Comparison of ENCODE assay signal across 1 cellular context in the genomic region with DNA sequence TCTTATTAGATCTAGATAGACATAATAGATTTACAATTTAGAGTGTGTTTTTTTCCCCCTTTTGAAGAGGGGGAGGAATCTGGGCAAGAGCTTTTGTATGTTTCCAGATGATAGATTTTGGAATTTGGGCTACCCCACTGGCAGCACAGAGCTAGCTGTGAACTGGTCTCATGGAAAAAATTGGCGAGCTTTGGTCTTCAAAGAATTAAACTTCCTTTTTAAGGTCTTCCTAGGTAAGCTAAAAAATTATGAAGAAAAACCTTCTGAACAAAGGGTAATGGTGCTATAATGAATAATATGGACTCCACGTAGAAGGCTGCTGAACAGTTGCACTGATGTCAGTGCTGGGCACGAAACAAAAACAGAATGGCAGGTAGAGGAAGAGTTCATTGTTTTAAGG.
TF ChIP-seq lines count a peak whose summit lies in the region.

No MANE protein-coding gene starts in this region.

TF ChIP-seq in WTC11, 78 proteins besides CTCF, POLR2A, EP300 and RAD21 (continued from another document):
- TF ChIP-seq, protein P1, sequence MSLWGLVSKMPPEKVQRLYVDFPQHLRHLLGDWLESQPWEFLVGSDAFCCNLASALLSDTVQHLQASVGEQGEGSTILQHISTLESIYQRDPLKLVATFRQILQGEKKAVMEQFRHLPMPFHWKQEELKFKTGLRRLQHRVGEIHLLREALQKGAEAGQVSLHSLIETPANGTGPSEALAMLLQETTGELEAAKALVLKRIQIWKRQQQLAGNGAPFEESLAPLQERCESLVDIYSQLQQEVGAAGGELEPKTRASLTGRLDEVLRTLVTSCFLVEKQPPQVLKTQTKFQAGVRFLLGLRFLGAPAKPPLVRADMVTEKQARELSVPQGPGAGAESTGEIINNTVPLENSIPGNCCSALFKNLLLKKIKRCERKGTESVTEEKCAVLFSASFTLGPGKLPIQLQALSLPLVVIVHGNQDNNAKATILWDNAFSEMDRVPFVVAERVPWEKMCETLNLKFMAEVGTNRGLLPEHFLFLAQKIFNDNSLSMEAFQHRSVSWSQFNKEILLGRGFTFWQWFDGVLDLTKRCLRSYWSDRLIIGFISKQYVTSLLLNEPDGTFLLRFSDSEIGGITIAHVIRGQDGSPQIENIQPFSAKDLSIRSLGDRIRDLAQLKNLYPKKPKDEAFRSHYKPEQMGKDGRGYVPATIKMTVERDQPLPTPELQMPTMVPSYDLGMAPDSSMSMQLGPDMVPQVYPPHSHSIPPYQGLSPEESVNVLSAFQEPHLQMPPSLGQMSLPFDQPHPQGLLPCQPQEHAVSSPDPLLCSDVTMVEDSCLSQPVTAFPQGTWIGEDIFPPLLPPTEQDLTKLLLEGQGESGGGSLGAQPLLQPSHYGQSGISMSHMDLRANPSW (CRISPR knock-in tag; conservative IDR thresholded peaks at IDR 0.05; ENCODE audit: low read depth): no peak
- no peak for TF ChIP-seq OVOL2 (CRISPR knock-in tag; IDR thresholded peaks at IDR 0.05; ENCODE audit: borderline replicate concordance)
- TF ChIP-seq, protein P2, sequence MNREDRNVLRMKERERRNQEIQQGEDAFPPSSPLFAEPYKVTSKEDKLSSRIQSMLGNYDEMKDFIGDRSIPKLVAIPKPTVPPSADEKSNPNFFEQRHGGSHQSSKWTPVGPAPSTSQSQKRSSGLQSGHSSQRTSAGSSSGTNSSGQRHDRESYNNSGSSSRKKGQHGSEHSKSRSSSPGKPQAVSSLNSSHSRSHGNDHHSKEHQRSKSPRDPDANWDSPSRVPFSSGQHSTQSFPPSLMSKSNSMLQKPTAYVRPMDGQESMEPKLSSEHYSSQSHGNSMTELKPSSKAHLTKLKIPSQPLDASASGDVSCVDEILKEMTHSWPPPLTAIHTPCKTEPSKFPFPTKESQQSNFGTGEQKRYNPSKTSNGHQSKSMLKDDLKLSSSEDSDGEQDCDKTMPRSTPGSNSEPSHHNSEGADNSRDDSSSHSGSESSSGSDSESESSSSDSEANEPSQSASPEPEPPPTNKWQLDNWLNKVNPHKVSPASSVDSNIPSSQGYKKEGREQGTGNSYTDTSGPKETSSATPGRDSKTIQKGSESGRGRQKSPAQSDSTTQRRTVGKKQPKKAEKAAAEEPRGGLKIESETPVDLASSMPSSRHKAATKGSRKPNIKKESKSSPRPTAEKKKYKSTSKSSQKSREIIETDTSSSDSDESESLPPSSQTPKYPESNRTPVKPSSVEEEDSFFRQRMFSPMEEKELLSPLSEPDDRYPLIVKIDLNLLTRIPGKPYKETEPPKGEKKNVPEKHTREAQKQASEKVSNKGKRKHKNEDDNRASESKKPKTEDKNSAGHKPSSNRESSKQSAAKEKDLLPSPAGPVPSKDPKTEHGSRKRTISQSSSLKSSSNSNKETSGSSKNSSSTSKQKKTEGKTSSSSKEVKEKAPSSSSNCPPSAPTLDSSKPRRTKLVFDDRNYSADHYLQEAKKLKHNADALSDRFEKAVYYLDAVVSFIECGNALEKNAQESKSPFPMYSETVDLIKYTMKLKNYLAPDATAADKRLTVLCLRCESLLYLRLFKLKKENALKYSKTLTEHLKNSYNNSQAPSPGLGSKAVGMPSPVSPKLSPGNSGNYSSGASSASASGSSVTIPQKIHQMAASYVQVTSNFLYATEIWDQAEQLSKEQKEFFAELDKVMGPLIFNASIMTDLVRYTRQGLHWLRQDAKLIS (CRISPR knock-in tag; IDR thresholded peaks at IDR 0.05; ENCODE audit: borderline replicate concordance): no peak
- no peak for TF ChIP-seq ZNF416 (CRISPR knock-in tag; IDR thresholded peaks at IDR 0.05)
- no peak for TF ChIP-seq ZBTB21 (CRISPR knock-in tag; IDR thresholded peaks at IDR 0.05; ENCODE audit: borderline replicate concordance)
- TF ChIP-seq ZNF219 (CRISPR knock-in tag; IDR thresholded peaks at IDR 0.05; ENCODE audit: borderline replicate concordance): no peak
- no peak for TF ChIP-seq HMGA2 (CRISPR knock-in tag; IDR thresholded peaks at IDR 0.05)
- TF ChIP-seq, protein P3, sequence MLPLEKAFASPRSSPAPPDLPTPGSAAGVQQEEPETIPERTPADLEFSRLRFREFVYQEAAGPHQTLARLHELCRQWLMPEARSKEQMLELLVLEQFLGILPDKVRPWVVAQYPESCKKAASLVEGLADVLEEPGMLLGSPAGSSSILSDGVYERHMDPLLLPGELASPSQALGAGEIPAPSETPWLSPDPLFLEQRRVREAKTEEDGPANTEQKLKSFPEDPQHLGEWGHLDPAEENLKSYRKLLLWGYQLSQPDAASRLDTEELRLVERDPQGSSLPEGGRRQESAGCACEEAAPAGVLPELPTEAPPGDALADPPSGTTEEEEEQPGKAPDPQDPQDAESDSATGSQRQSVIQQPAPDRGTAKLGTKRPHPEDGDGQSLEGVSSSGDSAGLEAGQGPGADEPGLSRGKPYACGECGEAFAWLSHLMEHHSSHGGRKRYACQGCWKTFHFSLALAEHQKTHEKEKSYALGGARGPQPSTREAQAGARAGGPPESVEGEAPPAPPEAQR (CRISPR knock-in tag; IDR thresholded peaks at IDR 0.05): no peak
- no peak for TF ChIP-seq RELA (CRISPR knock-in tag; IDR thresholded peaks at IDR 0.05; ENCODE audit: borderline replicate concordance)
